ENCODE assay signal across 22 cellular contexts in genomic region chr3:25723802-25724201, GRCh38.
A peak's percentile ranks its signal among the peaks of the same experiment; 100 is the strongest.
DNase-seq lines count a peak whose midpoint lies in the region; ATAC-seq and TF ChIP-seq lines count a peak whose summit lies in the region.
"Had no signal": no experiment of that assay in that cellular context is flagged by ENCODE, and none has a peak within 500 bp of the region (broad histone marks: within the 10 kb centered on the region; RNA-seq: fewer than 3 reads in every experiment).

No MANE protein-coding gene starts in this region.

- ATAC-seq in GM18519 (IDR thresholded peaks at IDR 0.05; ENCODE audit: low FRiP score, unreplicated experiment): peak; percentile 68
- peak; percentile 75 for ATAC-seq in GM21423 (IDR thresholded peaks at IDR 0.05; ENCODE audit: unreplicated experiment)
- ATAC-seq in HG03045 (IDR thresholded peaks at IDR 0.05; ENCODE audit: unreplicated experiment): peak; percentile 81
- ATAC-seq: activated CD8-positive, alpha-beta memory T cell treated with anti-CD3 and anti-CD28 coated beads, Interleukin-2, amount 10 ng/mL, durations not matched to agents 7 days and 5 days; CD8-positive, alpha-beta T cell; left cardiac atrium had no signal

- H3K79me2 ChIP-seq in MM.1S (ENCODE audit: low read length): no peaks in the 10 kb centered on the region

- H3K27ac ChIP-seq in MM.1S (ENCODE audit: low read length): no peak overlapping the region
- H3K27ac ChIP-seq: neural progenitor cell, spleen had no signal

- no peak overlapping the region for H3K4me3 ChIP-seq in MM.1S (ENCODE audit: low read length)
- H3K4me3 ChIP-seq: HAP-1, neural progenitor cell, spleen had no signal

- no peaks in the 10 kb centered on the region for H3K27me3 ChIP-seq in MM.1S (replicated peaks; ENCODE audit: insufficient read depth, low read length)
- H3K27me3 ChIP-seq: neural progenitor cell, spleen had no signal

- no peaks in the 10 kb centered on the region for H3K9me2 ChIP-seq in MM.1S (replicated peaks; ENCODE audit: insufficient read depth, low read length)

- no peak overlapping the region for H2AFZ ChIP-seq in MM.1S (ENCODE audit: low read length)
- H2AFZ ChIP-seq: neural progenitor cell had no signal

- H3K36me3 ChIP-seq in MM.1S (replicated peaks; ENCODE audit: insufficient read depth, low read length): peaks cover 4% of the 10 kb centered on the region; the same call in 1 of the 2 replicates
- H3K36me3 ChIP-seq: neural progenitor cell had no signal

- peaks cover 14% of the 10 kb centered on the region for H3K4me1 ChIP-seq in MM.1S (ENCODE audit: low read length)
- H3K4me1 ChIP-seq: HAP-1, spleen had no signal

- TF ChIP-seq CTCF in MM.1S (IDR thresholded peaks at IDR 0.05; ENCODE audit: low read length): no peak

- peak; percentile 33 for DNase-seq in MM.1S
- no peak for DNase-seq in NCI-H226
- no peak for DNase-seq in germinal center (ENCODE audit: low spot score)
- DNase-seq in NCI-H748 (lab: John Stamatoyannopoulos, UW; ENCODE audit: unreplicated experiment): no peak
- no peak for DNase-seq in HPDE6-E6E7 (ENCODE audit: extremely low spot score)
- DNase-seq: activated CD4-positive, CD25-positive, alpha-beta regulatory T cell treated with anti-CD3 and anti-CD28 coated beads, Interleukin-2, amount 50 U/mL, for 72 hours; activated CD8-positive, alpha-beta memory T cell treated with anti-CD3 and anti-CD28 coated beads, Interleukin-2, amount 10 ng/mL, durations not matched to agents 7 days and 5 days; anterior cingulate cortex; CD8-positive, alpha-beta T cell; foreskin fibroblast; left cardiac atrium; midbrain; MV-4-11; NCI-H1930; SIG-M5; spleen; stimulated activated naive CD4-positive, alpha-beta T cell treated with Interleukin-2 at 50 U/mL for 16 hours had no signal

- H4K20me1 ChIP-seq in MM.1S (ENCODE audit: insufficient read depth, low read length): no peaks in the 10 kb centered on the region

- no peaks in the 10 kb centered on the region for H3F3A ChIP-seq in MM.1S (ENCODE audit: insufficient read depth, low read length)

- H3K9me3 ChIP-seq in MM.1S (replicated peaks; ENCODE audit: insufficient read depth, low read length): no peaks in the 10 kb centered on the region
- H3K9me3 ChIP-seq: HAP-1, spleen had no signal

- no peak overlapping the region for H3K9ac ChIP-seq in MM.1S (ENCODE audit: low read length)
- H3K9ac ChIP-seq: neural progenitor cell had no signal

- peak overlapping the region; percentile 18; the same call in 1 of the 2 replicates for H3K4me2 ChIP-seq in MM.1S (ENCODE audit: low read depth, low read length)
- H3K4me2 ChIP-seq: neural progenitor cell had no signal
